In genomic region chr7:150962743-150963399, GRCh38 we compare ENCODE assay signal across 8 cellular contexts.
DNase-seq lines count a peak whose midpoint lies in the region; ATAC-seq and TF ChIP-seq lines count a peak whose summit lies in the region.

No MANE protein-coding gene starts in this region.

- no peak overlapping the region for H3K4me3 Mint-ChIP-seq in T-helper 1 cell treated with Interleukin-12 subunit alpha and Interleukin-12 subunit beta and Interleukin-4 antibody, amounts not matched to agents 30 μg/mL and 1 μg/mL, for 36 hours

- DNase-seq in activated gamma-delta T cell treated with Interleukin-2 at 50 U/mL for 16 hours: peak; percentile 54
- DNase-seq in activated gamma-delta T cell (lab: John Stamatoyannopoulos, UW): no peak
- no peak for DNase-seq in astrocyte of the cerebellum (ENCODE audit: low read depth)
- peak in 34 of 51 donors; percentile 17 to 77 (median 41) for DNase-seq in hypothalamus (lab: John Stamatoyannopoulos, UW)
- peak in 2 of 3 donors; percentile 22 to 28 for DNase-seq in stimulated activated CD4-positive, alpha-beta T cell treated with anti-CD3 and anti-CD28 coated beads, Interleukin-12 subunit alpha, Interleukin-12 subunit beta, amount 100 ng/mL, for 48 hours (ENCODE audit: low read depth in 2 of 3, low spot score in 1 of 3)
- no peak for DNase-seq in NCI-H446 treated with DMSO at 0.1 percent for 48 hours (lab: John Stamatoyannopoulos, UW)

- H3K27ac Mint-ChIP-seq in T-helper 1 cell treated with Interleukin-12 subunit alpha and Interleukin-12 subunit beta and Interleukin-4 antibody, amounts not matched to agents 30 μg/mL and 1 μg/mL, for 36 hours: peak overlapping the region; percentile 19

- H3K36me3 Mint-ChIP-seq in T-helper 1 cell treated with Interleukin-12 subunit alpha and Interleukin-12 subunit beta and Interleukin-4 antibody, amounts not matched to agents 30 μg/mL and 1 μg/mL, for 36 hours (ENCODE audit: low read depth): no peaks in the 10 kb centered on the region

- H3K27me3 Mint-ChIP-seq in T-helper 1 cell treated with Interleukin-12 subunit alpha and Interleukin-12 subunit beta and Interleukin-4 antibody, amounts not matched to agents 30 μg/mL and 1 μg/mL, for 36 hours (ENCODE audit: low read depth): peaks cover 33% of the 10 kb centered on the region

- no peaks in the 10 kb centered on the region for H3K9me3 Mint-ChIP-seq in T-helper 1 cell treated with Interleukin-12 subunit alpha and Interleukin-12 subunit beta and Interleukin-4 antibody, amounts not matched to agents 30 μg/mL and 1 μg/mL, for 36 hours

- peak; percentile 93 for TF ChIP-seq CTCF in astrocyte of the cerebellum (IDR thresholded peaks at IDR 0.05; ENCODE audit: low read depth, low read length, missing control alignments)

- ATAC-seq in HG03342 (IDR thresholded peaks at IDR 0.05; ENCODE audit: unreplicated experiment): peak; percentile 82

- H3K4me3 ChIP-seq in astrocyte of the cerebellum (ENCODE audit: low read depth, low read length): no peak overlapping the region

- in situ Hi-C loops in astrocyte of the cerebellum (cut with HindIII; ENCODE audit: low sequenced_read_pairs): no loop called here

- H3K4me1 Mint-ChIP-seq in T-helper 1 cell treated with Interleukin-12 subunit alpha and Interleukin-12 subunit beta and Interleukin-4 antibody, amounts not matched to agents 30 μg/mL and 1 μg/mL, for 36 hours (ENCODE audit: low read depth): peaks cover 2% of the 10 kb centered on the region

Comparison
In these comparisons a context has a peak if more than half of its experiments do, and no peak if none do; other contexts are left out.
1. DNase-seq: peak in activated gamma-delta T cell treated with Interleukin-2 at 50 U/mL for 16 hours (single experiment), hypothalamus (34 of 51) and stimulated activated CD4-positive, alpha-beta T cell treated with anti-CD3 and anti-CD28 coated beads, Interleukin-12 subunit alpha, Interleukin-12 subunit beta, amount 100 ng/mL, for 48 hours (2 of 3); none in activated gamma-delta T cell (single experiment), astrocyte of the cerebellum (single experiment) and NCI-H446 treated with DMSO at 0.1 percent for 48 hours (single experiment).